In genomic region chr13:45356966-45357689, GRCh38 we compare ENCODE assay signal across 16 cellular contexts. TPM values are rescaled to one million over a fixed set of nuclear protein-coding genes. Genes with fewer than 3 reads are reported as not detected.
DNase-seq lines count a peak whose midpoint lies in the region; ATAC-seq and TF ChIP-seq lines count a peak whose summit lies in the region.
"Had no signal": no experiment of that assay in that cellular context is flagged by ENCODE, and none has a peak within 500 bp of the region (broad histone marks: within the 10 kb centered on the region; RNA-seq: fewer than 3 reads in every experiment).

No MANE protein-coding gene starts in this region.

- H3K36me3 ChIP-seq in Loucy (ENCODE audit: insufficient read depth, low read length) (no peaks in the 10 kb centered on the region), vagina (peaks cover 0 to 29% of the 10 kb centered on the region in 2 donors)

- H3K27me3 ChIP-seq in Loucy (ENCODE audit: insufficient read depth, low read length, poor library complexity, severe bottlenecking) (no peaks in the 10 kb centered on the region), vagina (no peaks in the 10 kb centered on the region)
- H3K27me3 ChIP-seq: stomach had no signal

- H3K9me2 ChIP-seq in Loucy (replicated peaks; ENCODE audit: low read depth, low read length): no peaks in the 10 kb centered on the region

- H3K27ac ChIP-seq in vagina: no peak overlapping the region
- H3K27ac ChIP-seq: stomach had no signal

- ATAC-seq in activated CD4-positive, alpha-beta T cell treated with anti-CD3 and anti-CD28 coated beads for 36 hours: peak; percentile 57
- ATAC-seq in natural killer cell treated with Interleukin-12 subunit alpha and Interleukin-12 subunit beta and Interleukin-15 and Interleukin-18, amount 100 ng/mL, for 72 hours: peak; percentile 91 to 94
- ATAC-seq: GM23338 had no signal

- no peak for TF ChIP-seq CTCF in Loucy (conservative IDR thresholded peaks at IDR 0.05; ENCODE audit: low read length)
- no peak for TF ChIP-seq CTCF in HFFc6 (IDR thresholded peaks at IDR 0.05)
- TF ChIP-seq CTCF in vagina (IDR thresholded peaks at IDR 0.05): no peak

- no peak for DNase-seq in activated CD4-positive, alpha-beta T cell treated with anti-CD3 and anti-CD28 coated beads for 36 hours
- no peak for DNase-seq in activated CD4-positive, alpha-beta T cell treated with anti-CD3 and anti-CD28 coated beads, Interleukin-2, amount 50 U/mL, for 1 hour
- peak; percentile 67 for DNase-seq in natural killer cell treated with Interleukin-12 subunit alpha and Interleukin-12 subunit beta and Interleukin-15 and Interleukin-18, amount 100 ng/mL, for 72 hours (ENCODE audit: low spot score)
- DNase-seq in NCI-H1417 treated with DMSO at 0.1 percent for 48 hours (lab: John Stamatoyannopoulos, UW) (no peak), HFFc6 (no peak), vagina (ENCODE audit: extremely low spot score in 2 of 2) (no peak)
- DNase-seq: activated CD8-positive, alpha-beta memory T cell treated with anti-CD3 and anti-CD28 coated beads, Interleukin-2, amount 50 U/mL, for 4 hours; anterior cingulate cortex; NCI-H2081; NCI-H82; RPMI8226; stomach had no signal

- H3K27me3 Mint-ChIP-seq in activated CD4-positive, alpha-beta T cell treated with anti-CD3 and anti-CD28 coated beads for 36 hours: no peaks in the 10 kb centered on the region
- H3K27me3 Mint-ChIP-seq in activated naive CD8-positive, alpha-beta T cell: no peaks in the 10 kb centered on the region
- no peaks in the 10 kb centered on the region for H3K27me3 Mint-ChIP-seq in natural killer cell treated with Interleukin-12 subunit alpha and Interleukin-12 subunit beta and Interleukin-15 and Interleukin-18, amount 100 ng/mL, for 72 hours
- no peaks in the 10 kb centered on the region; the same call in none of the 2 replicates for H3K27me3 Mint-ChIP-seq in HFFc6 (ENCODE audit: insufficient read depth)

- no peak overlapping the region for H2AFZ ChIP-seq in Loucy (ENCODE audit: low read length)
- H2AFZ ChIP-seq: GM23338 had no signal

- no peaks in the 10 kb centered on the region for H3K9me3 Mint-ChIP-seq in activated CD4-positive, alpha-beta T cell treated with anti-CD3 and anti-CD28 coated beads for 36 hours (ENCODE audit: low read depth)
- no peaks in the 10 kb centered on the region for H3K9me3 Mint-ChIP-seq in activated naive CD8-positive, alpha-beta T cell (ENCODE audit: low read depth)
- no peaks in the 10 kb centered on the region for H3K9me3 Mint-ChIP-seq in natural killer cell treated with Interleukin-12 subunit alpha and Interleukin-12 subunit beta and Interleukin-15 and Interleukin-18, amount 100 ng/mL, for 72 hours
- H3K9me3 Mint-ChIP-seq in HFFc6: no peaks in the 10 kb centered on the region; the same call in 1 of the 2 replicates
- H3K9me3 Mint-ChIP-seq: GM23338 had no signal

- peaks cover 18% of the 10 kb centered on the region for H3K4me1 Mint-ChIP-seq in activated CD4-positive, alpha-beta T cell treated with anti-CD3 and anti-CD28 coated beads for 36 hours
- peaks cover 10% of the 10 kb centered on the region for H3K4me1 Mint-ChIP-seq in activated naive CD8-positive, alpha-beta T cell (ENCODE audit: low read depth)
- H3K4me1 Mint-ChIP-seq in natural killer cell treated with Interleukin-12 subunit alpha and Interleukin-12 subunit beta and Interleukin-15 and Interleukin-18, amount 100 ng/mL, for 72 hours (ENCODE audit: low read depth in 2 of 2): peaks cover 25% of the 10 kb centered on the region in 2 donors
- peaks cover 6% of the 10 kb centered on the region for H3K4me1 Mint-ChIP-seq in HFFc6 (ENCODE audit: low read depth)

- peaks cover 43% of the 10 kb centered on the region for H3K36me3 Mint-ChIP-seq in activated CD4-positive, alpha-beta T cell treated with anti-CD3 and anti-CD28 coated beads for 36 hours (ENCODE audit: low read depth)
- peaks cover 13% of the 10 kb centered on the region for H3K36me3 Mint-ChIP-seq in activated naive CD8-positive, alpha-beta T cell
- peaks cover 10% of the 10 kb centered on the region for H3K36me3 Mint-ChIP-seq in natural killer cell treated with Interleukin-12 subunit alpha and Interleukin-12 subunit beta and Interleukin-15 and Interleukin-18, amount 100 ng/mL, for 72 hours
- peaks cover 33% of the 10 kb centered on the region for H3K36me3 Mint-ChIP-seq in HFFc6 (ENCODE audit: low read depth)

- H3K4me3 ChIP-seq in Loucy (ENCODE audit: low read length, poor library complexity, severe bottlenecking) (no peak overlapping the region), vagina (no peak overlapping the region)
- H3K4me3 ChIP-seq: GM23338, lung, stomach had no signal

- TF ChIP-seq POLR2A in vagina (IDR thresholded peaks at IDR 0.05): no peak

- H3K4me2 ChIP-seq in Loucy (ENCODE audit: low read depth, low read length, poor library complexity, severe bottlenecking): peak overlapping the region; percentile 14
- H3K4me2 ChIP-seq: GM23338 had no signal

- peaks cover 8% of the 10 kb centered on the region for H3K4me1 ChIP-seq in Loucy (ENCODE audit: insufficient read depth, low read length, poor library complexity, severe bottlenecking)
- no peaks in the 10 kb centered on the region for H3K4me1 ChIP-seq in vagina
- H3K4me1 ChIP-seq: stomach had no signal

- intact Hi-C loops in activated CD4-positive, alpha-beta T cell treated with anti-CD3 and anti-CD28 coated beads for 36 hours (cut with DNase I, micrococcal nuclease): no loop called here
- intact Hi-C loops in vagina (cut with DNase I): no loop called here

- no peaks in the 10 kb centered on the region for H3K79me2 ChIP-seq in Loucy (ENCODE audit: insufficient read depth, low read length)

- CTCF ChIA-PET in activated CD4-positive, alpha-beta T cell treated with anti-CD3 and anti-CD28 coated beads for 36 hours (lab: Charles Lee): interaction anchor here (0.9 to 1.4 kb wide), 2 partner anchors 14 to 55 kb away, joined by 3 to 6 read pairs; no protein-coding TSS in a partner anchor

- H3K4me3 Mint-ChIP-seq in activated CD4-positive, alpha-beta T cell treated with anti-CD3 and anti-CD28 coated beads for 36 hours: no peak overlapping the region
- H3K4me3 Mint-ChIP-seq in activated naive CD8-positive, alpha-beta T cell: no peak overlapping the region
- peak overlapping the region; percentile 14 for H3K4me3 Mint-ChIP-seq in natural killer cell treated with Interleukin-12 subunit alpha and Interleukin-12 subunit beta and Interleukin-15 and Interleukin-18, amount 100 ng/mL, for 72 hours
- H3K4me3 Mint-ChIP-seq in HFFc6: no peak overlapping the region
- H3K4me3 Mint-ChIP-seq: GM23338 had no signal

- H3K9me3 ChIP-seq in Loucy (ENCODE audit: insufficient read depth, low read depth, low read length) (no peaks in the 10 kb centered on the region), vagina (no peaks in the 10 kb centered on the region)
- H3K9me3 ChIP-seq: stomach had no signal

- POLR2A ChIA-PET in activated CD4-positive, alpha-beta T cell treated with anti-CD3 and anti-CD28 coated beads for 36 hours (lab: Charles Lee): no interaction called here

- H3K27ac Mint-ChIP-seq in activated CD4-positive, alpha-beta T cell treated with anti-CD3 and anti-CD28 coated beads for 36 hours: peak overlapping the region; percentile 68
- peak overlapping the region; percentile 75 for H3K27ac Mint-ChIP-seq in activated naive CD8-positive, alpha-beta T cell
- peak overlapping the region; percentile 69 to 89 for H3K27ac Mint-ChIP-seq in natural killer cell treated with Interleukin-12 subunit alpha and Interleukin-12 subunit beta and Interleukin-15 and Interleukin-18, amount 100 ng/mL, for 72 hours
- H3K27ac Mint-ChIP-seq in HFFc6: no peak overlapping the region
- H3K27ac Mint-ChIP-seq: GM23338 had no signal

- no peaks in the 10 kb centered on the region for H3F3A ChIP-seq in Loucy (ENCODE audit: low read depth)

- no peak overlapping the region for H3K9ac ChIP-seq in Loucy (ENCODE audit: low read depth, low read length, poor library complexity, severe bottlenecking)

- no peaks in the 10 kb centered on the region for H4K20me1 ChIP-seq in Loucy (ENCODE audit: insufficient read depth, low read length, poor library complexity, severe bottlenecking)

RNA-seq across cellular contexts. Expression of gene TPT1, which starts 16.1 kb away (rescaled TPM):
- 1,000 to 10,000 TPM; 3,408 to 3,964 TPM for total RNA-seq in activated CD4-positive, alpha-beta T cell treated with anti-CD3 and anti-CD28 coated beads for 36 hours
- 1,000 to 10,000 TPM; 1,832 to 3,365 TPM for total RNA-seq in natural killer cell treated with Interleukin-12 subunit alpha and Interleukin-12 subunit beta and Interleukin-15 and Interleukin-18, amount 100 ng/mL, for 72 hours
- 1,000 to 10,000 TPM; 2,421 to 2,688 (median 2,563) TPM for total RNA-seq in HFFc6 (2021; fragmentation: NEBNext Ultra II Directional; extraction: Animal tissue kit (Norgen Biotek cat#: 25700))
- total RNA-seq in vagina: 3,952 TPM
